In the genomic region with DNA sequence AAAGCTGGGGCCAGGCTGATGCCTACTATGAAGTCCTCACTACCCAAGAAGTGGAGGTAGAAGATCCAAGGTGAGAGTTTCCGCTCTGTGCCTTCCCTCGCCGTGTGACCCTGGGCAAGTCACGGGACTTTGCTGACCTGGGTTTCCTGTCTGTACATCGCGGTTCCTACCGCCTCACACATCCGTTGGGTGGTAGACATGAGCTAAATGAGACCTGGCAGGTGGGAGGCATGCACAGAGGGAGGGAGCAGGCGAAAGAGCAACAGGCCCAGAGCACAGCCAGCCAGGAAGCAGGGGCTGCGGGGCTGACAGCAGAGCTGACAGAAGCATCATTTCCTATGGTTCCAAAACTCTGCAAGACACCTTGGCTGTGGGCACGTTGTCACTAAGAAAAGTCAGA, we compare ENCODE assay signal across 9 cellular contexts.
DNase-seq lines count a peak whose midpoint lies in the region; ATAC-seq and TF ChIP-seq lines count a peak whose summit lies in the region.
"Had no signal": no experiment of that assay in that cellular context is flagged by ENCODE, and none has a peak within 500 bp of the region (broad histone marks: within the 10 kb centered on the region; RNA-seq: fewer than 3 reads in every experiment).

No MANE protein-coding gene starts in this region.

- peak overlapping the region; percentile 92 for H3K27ac Mint-ChIP-seq in CD8-positive, alpha-beta T cell

- peak overlapping the region; percentile 12 for H3K27ac ChIP-seq in CD8-positive, alpha-beta T cell (ENCODE audit: low read depth, low read length)

- H3K36me3 Mint-ChIP-seq in CD8-positive, alpha-beta T cell, result peaks cover 32% of the 10 kb centered on the region

- CTCF ChIA-PET in CD8-positive, alpha-beta T cell (lab: Charles Lee), result interaction anchor here (0.7 to 3.0 kb wide), 17 partner anchors 8 to 237 kb away, joined by 3 to 24 read pairs (median 3); a partner anchor contains a TSS

- POLR2A ChIA-PET in CD8-positive, alpha-beta T cell (lab: Charles Lee), result interaction anchor here (0.6 to 2.7 kb wide), 9 partner anchors 9 to 236 kb away, joined by 3 to 20 read pairs (median 3); a partner anchor contains a TSS

- ATAC-seq in CD8-positive, alpha-beta T cell, result peak; percentile 96
- peak; percentile 78 to 81 for ATAC-seq in activated CD4-positive, CD25-positive, alpha-beta regulatory T cell treated with anti-CD3 and anti-CD28 coated beads, Interleukin-2, amount 50 U/mL, for 24 hours
- no peak for ATAC-seq in HG03175 (IDR thresholded peaks at IDR 0.05; ENCODE audit: unreplicated experiment)

- no peak overlapping the region for H3K4me3 ChIP-seq in CD8-positive, alpha-beta T cell (ENCODE audit: low read depth, low read length)

- H3K4me1 ChIP-seq in CD8-positive, alpha-beta T cell (ENCODE audit: insufficient read depth, low read length), result peaks cover 60% of the 10 kb centered on the region

- no peaks in the 10 kb centered on the region for H3K9me3 Mint-ChIP-seq in CD8-positive, alpha-beta T cell

- no peaks in the 10 kb centered on the region for H3K27me3 ChIP-seq in CD8-positive, alpha-beta T cell (ENCODE audit: insufficient read depth, low read length)

- DNase-seq in CD8-positive, alpha-beta T cell, result peak; percentile 67 to 92 (median 77)
- DNase-seq in activated naive CD4-positive, alpha-beta T cell treated with Interleukin-2 at 50 U/mL for 16 hours, result peak; percentile 77
- DNase-seq in stimulated activated CD4-positive, alpha-beta T cell treated with anti-CD3 and anti-CD28 coated beads, Interleukin-1b, Interleukin-23, amount 100 ng/mL, for 1 hour (ENCODE audit: low read depth in 2 of 2), result peak; percentile 31 to 59
- DNase-seq in NCI-H82 (lab: John Stamatoyannopoulos, UW) (no peak), DMS 273 treated with DMSO at 0.1 percent for 48 hours (lab: John Stamatoyannopoulos, UW) (no peak), superior temporal gyrus (ENCODE audit: extremely low spot score) (no peak)
- DNase-seq: NCI-H1092 had no signal

- intact Hi-C loops in CD8-positive, alpha-beta T cell (cut with DNase I, micrococcal nuclease), result loop anchor here (1.0 to 10.0 kb wide), 10 partner anchors 9 to 373 kb away; no protein-coding TSS in a partner anchor

- peak; percentile 31 for TF ChIP-seq CTCF in CD8-positive, alpha-beta T cell (IDR thresholded peaks at IDR 0.05)

- H3K4me3 Mint-ChIP-seq in CD8-positive, alpha-beta T cell, result peak overlapping the region; percentile 35

- no peaks in the 10 kb centered on the region for H3K27me3 Mint-ChIP-seq in CD8-positive, alpha-beta T cell (ENCODE audit: low read depth)

- H3K9me3 ChIP-seq in CD8-positive, alpha-beta T cell (ENCODE audit: low read length), result no peaks in the 10 kb centered on the region

- H3K36me3 ChIP-seq in CD8-positive, alpha-beta T cell (ENCODE audit: insufficient read depth, low read length), result no peaks in the 10 kb centered on the region

- H3K4me1 Mint-ChIP-seq in CD8-positive, alpha-beta T cell (ENCODE audit: low read depth), result peaks cover 66% of the 10 kb centered on the region

Comparison
In these comparisons a context has a peak if more than half of its experiments do, and no peak if none do; other contexts are left out.
1. DNase-seq: peak in CD8-positive, alpha-beta T cell (7 of 7), activated naive CD4-positive, alpha-beta T cell treated with Interleukin-2 at 50 U/mL for 16 hours (single experiment) and stimulated activated CD4-positive, alpha-beta T cell treated with anti-CD3 and anti-CD28 coated beads, Interleukin-1b, Interleukin-23, amount 100 ng/mL, for 1 hour (2 of 2); none in NCI-H82 (single experiment), DMS 273 treated with DMSO at 0.1 percent for 48 hours (single experiment) and superior temporal gyrus (single experiment).